Comparison of ENCODE assay signal across 31 cellular contexts in the genomic region with DNA sequence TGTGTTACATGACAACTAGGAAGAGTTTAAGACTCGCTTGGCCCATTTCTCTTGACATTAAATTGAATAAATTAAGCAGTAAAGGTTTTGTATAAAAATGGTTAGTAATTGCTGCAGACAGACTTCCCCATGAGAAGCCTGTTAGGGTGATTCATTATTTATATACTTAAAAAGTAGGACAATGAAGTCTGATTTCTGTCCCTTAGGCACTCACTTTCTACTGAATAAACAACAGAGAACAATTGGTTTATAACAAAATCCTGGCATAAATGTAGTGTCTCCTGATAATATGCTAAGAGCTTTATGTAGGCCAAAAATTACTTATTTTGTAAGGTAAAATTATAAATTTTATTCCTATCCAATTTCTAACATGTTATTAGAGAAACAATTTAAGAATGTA.
"Had no signal": no experiment of that assay in that cellular context is flagged by ENCODE, and none has a peak within 500 bp of the region (broad histone marks: within the 10 kb centered on the region; RNA-seq: fewer than 3 reads in every experiment).

No MANE protein-coding gene starts in this region.

- FAIRE-seq: endometrium had no signal

- H3K36me3 Mint-ChIP-seq: activated naive CD8-positive, alpha-beta T cell; brain; WTC11 had no signal

- H3K27me3 ChIP-seq: adrenal gland, breast epithelium, cardiac muscle cell, colonic mucosa had no signal

- H3K9me3 ChIP-seq: adrenal gland, breast epithelium, colonic mucosa had no signal

- H3K4me3 Mint-ChIP-seq: activated CD4-positive, alpha-beta memory T cell treated with anti-CD3 and anti-CD28 coated beads, Interleukin-2, amount 10 ng/mL, durations not matched to agents 7 days and 5 days; activated CD4-positive, alpha-beta T cell treated with anti-CD3 and anti-CD28 coated beads, Interleukin-2, amount 10 ng/mL, durations not matched to agents 7 days and 5 days; activated naive CD8-positive, alpha-beta T cell; activated T-cell treated with anti-CD3 and anti-CD28 coated beads, Interleukin-2, amount 50 U/mL, for 24 hours; activated T-helper 17 cell treated with anti-CD3 and anti-CD28 coated beads, Interleukin-2, amount 50 U/mL, for 72 hours; brain; WTC11 had no signal

- H3K36me3 ChIP-seq: adrenal gland, breast epithelium, cardiac muscle cell, colonic mucosa had no signal

- H3K4me1 Mint-ChIP-seq: activated CD4-positive, alpha-beta memory T cell treated with anti-CD3 and anti-CD28 coated beads, Interleukin-2, amount 10 ng/mL, durations not matched to agents 7 days and 5 days; activated CD4-positive, alpha-beta T cell treated with anti-CD3 and anti-CD28 coated beads, Interleukin-2, amount 10 ng/mL, durations not matched to agents 7 days and 5 days; activated T-helper 17 cell treated with anti-CD3 and anti-CD28 coated beads, Interleukin-2, amount 50 U/mL, for 72 hours; brain had no signal

- H3K4me1 ChIP-seq: adrenal gland, breast epithelium, colonic mucosa had no signal

- DNase-seq: activated CD4-positive, alpha-beta memory T cell treated with anti-CD3 and anti-CD28 coated beads, Interleukin-2, amount 10 ng/mL, durations not matched to agents 7 days and 5 days; activated CD4-positive, alpha-beta T cell treated with anti-CD3 and anti-CD28 coated beads for 1 hour; activated CD4-positive, alpha-beta T cell treated with anti-CD3 and anti-CD28 coated beads for 4 hours; activated CD4-positive, alpha-beta T cell treated with anti-CD3 and anti-CD28 coated beads, Interleukin-2, amount 10 ng/mL, durations not matched to agents 7 days and 5 days; activated CD4-positive, alpha-beta T cell treated with anti-CD3 and anti-CD28 coated beads, Interleukin-2, amount 50 U/mL, for 4 hours; activated CD8-positive, alpha-beta memory T cell treated with anti-CD3 and anti-CD28 coated beads, Interleukin-2, amount 50 U/mL, for 48 hours; activated effector memory CD4-positive, alpha-beta T cell treated with Interleukin-2 at 50 U/mL for 16 hours; activated gamma-delta T cell treated with Interleukin-2 at 50 U/mL for 16 hours; activated naive CD4-positive, alpha-beta T cell treated with anti-CD3 and anti-CD28 coated beads, Interleukin-2, amount 50 U/mL, for 16 hours; activated naive CD4-positive, alpha-beta T cell treated with Interleukin-2 at 50 U/mL for 16 hours; activated T-cell treated with anti-CD3 and anti-CD28 coated beads for 4 hours; activated T-cell treated with anti-CD3 and anti-CD28 coated beads, Interleukin-2, amount 50 U/mL, for 24 hours; adrenal gland; amygdala; aorta; central memory CD4-positive, alpha-beta T cell; cerebellar nuclear complex; colonic mucosa; effector CD8-positive, alpha-beta T cell; foreskin melanocyte; head of caudate nucleus; T-helper 1 cell; T-helper 2 cell had no signal

- H3K4me3 ChIP-seq: adrenal gland, breast epithelium, cardiac muscle cell, colonic mucosa had no signal

- H3K27ac Mint-ChIP-seq: activated CD4-positive, alpha-beta memory T cell treated with anti-CD3 and anti-CD28 coated beads, Interleukin-2, amount 10 ng/mL, durations not matched to agents 7 days and 5 days; activated CD4-positive, alpha-beta T cell treated with anti-CD3 and anti-CD28 coated beads, Interleukin-2, amount 10 ng/mL, durations not matched to agents 7 days and 5 days; activated naive CD8-positive, alpha-beta T cell; activated T-cell treated with anti-CD3 and anti-CD28 coated beads, Interleukin-2, amount 50 U/mL, for 24 hours; activated T-helper 17 cell treated with anti-CD3 and anti-CD28 coated beads, Interleukin-2, amount 50 U/mL, for 72 hours; brain; WTC11 had no signal

- ATAC-seq: activated T-helper 17 cell treated with anti-CD3 and anti-CD28 coated beads, Interleukin-2, amount 50 U/mL, for 72 hours; esophagus mucosa; WTC11 had no signal

- H3K27ac ChIP-seq: adrenal gland, breast epithelium, cardiac muscle cell, colonic mucosa had no signal

- H3K9me3 Mint-ChIP-seq: brain had no signal
